ENCODE assay signal across 1 cellular context in the genomic region with DNA sequence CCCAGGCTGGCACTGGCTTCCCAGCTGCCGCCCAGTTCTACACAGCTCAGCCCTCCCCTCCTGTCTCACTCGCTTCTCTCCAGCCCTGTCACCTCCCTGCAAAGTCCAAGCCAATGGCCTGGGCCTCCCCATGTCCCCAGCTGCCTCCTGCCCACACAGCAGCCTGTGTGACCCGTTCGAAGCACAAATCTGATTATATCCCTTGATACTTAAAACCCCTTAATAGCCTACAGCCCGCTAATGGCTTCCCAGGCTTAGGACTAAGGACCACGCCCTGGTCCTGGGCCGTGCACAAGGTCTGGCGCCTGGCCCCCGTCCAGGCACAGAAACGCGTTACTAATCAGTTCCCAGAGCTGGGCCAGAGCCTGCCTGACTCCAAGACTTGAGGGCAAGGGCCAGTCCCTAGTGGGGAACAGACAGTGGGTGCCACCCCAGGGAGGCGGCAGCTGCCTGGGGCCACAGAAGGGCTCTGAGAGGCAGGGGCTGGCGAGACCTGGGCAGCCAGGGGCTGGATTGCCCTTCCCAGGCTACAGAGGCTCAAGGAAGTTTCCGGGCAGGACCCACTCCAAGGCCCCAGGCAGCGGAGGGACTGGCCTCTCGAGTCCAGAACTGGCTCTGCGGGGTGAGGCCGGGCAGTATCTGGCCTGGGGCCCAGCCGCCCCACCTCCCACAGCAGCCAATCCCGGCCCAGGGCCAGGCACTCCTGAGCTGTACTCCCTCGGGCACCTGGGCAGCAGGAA.
TF ChIP-seq lines count a peak whose summit lies in the region.

No MANE protein-coding gene starts in this region.

TF ChIP-seq in H1, 55 proteins besides CTCF, POLR2A, EP300 and RAD21:
- TF ChIP-seq KDM4A (IDR thresholded peaks at IDR 0.05; ENCODE audit: low read depth, low read length, severe bottlenecking) (no peak), EZH2 (IDR thresholded peaks at IDR 0.05; ENCODE audit: low read depth, low read length, severe bottlenecking) (no peak), GTF2F1 (IDR thresholded peaks at IDR 0.05; ENCODE audit: borderline replicate concordance, low read depth, low read length) (no peak), CBX5 (IDR thresholded peaks at IDR 0.05; ENCODE audit: low read depth, low read length) (no peak), HDAC2 (IDR thresholded peaks at IDR 0.05; ENCODE audit: borderline replicate concordance in 1 of 2, low read depth in 2 of 2, low read length in 2 of 2) (no peak), TAF7 (optimal IDR thresholded peaks at IDR 0.05; ENCODE audit: borderline replicate concordance, low read depth, low read length) (no peak), RBBP5 (IDR thresholded peaks at IDR 0.05; ENCODE audit: borderline replicate concordance, low read depth, low read length) (no peak), CREB1 (IDR thresholded peaks at IDR 0.05) (no peak), PHF8 (conservative IDR thresholded peaks at IDR 0.05; ENCODE audit: low read depth, low read length) (no peak), TBP (IDR thresholded peaks at IDR 0.05; ENCODE audit: low read depth, low read length) (no peak), KDM5A (IDR thresholded peaks at IDR 0.05; ENCODE audit: low read length) (no peak), GABPA (IDR thresholded peaks at IDR 0.05; ENCODE audit: borderline replicate concordance, insufficient read depth, low read length) (no peak), SP4 (IDR thresholded peaks at IDR 0.05; ENCODE audit: low read length) (no peak), NRF1 (IDR thresholded peaks at IDR 0.05; ENCODE audit: low read depth, low read length) (no peak), FOSL1 (IDR thresholded peaks at IDR 0.05; ENCODE audit: insufficient read depth, low read depth, low read length) (no peak), BACH1 (IDR thresholded peaks at IDR 0.05; ENCODE audit: low read length) (no peak)
- TF ChIP-seq, protein P1, sequence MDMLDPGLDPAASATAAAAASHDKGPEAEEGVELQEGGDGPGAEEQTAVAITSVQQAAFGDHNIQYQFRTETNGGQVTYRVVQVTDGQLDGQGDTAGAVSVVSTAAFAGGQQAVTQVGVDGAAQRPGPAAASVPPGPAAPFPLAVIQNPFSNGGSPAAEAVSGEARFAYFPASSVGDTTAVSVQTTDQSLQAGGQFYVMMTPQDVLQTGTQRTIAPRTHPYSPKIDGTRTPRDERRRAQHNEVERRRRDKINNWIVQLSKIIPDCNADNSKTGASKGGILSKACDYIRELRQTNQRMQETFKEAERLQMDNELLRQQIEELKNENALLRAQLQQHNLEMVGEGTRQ (IDR thresholded peaks at IDR 0.05; ENCODE audit: low read length) = no peak
- TF ChIP-seq, protein P2, sequence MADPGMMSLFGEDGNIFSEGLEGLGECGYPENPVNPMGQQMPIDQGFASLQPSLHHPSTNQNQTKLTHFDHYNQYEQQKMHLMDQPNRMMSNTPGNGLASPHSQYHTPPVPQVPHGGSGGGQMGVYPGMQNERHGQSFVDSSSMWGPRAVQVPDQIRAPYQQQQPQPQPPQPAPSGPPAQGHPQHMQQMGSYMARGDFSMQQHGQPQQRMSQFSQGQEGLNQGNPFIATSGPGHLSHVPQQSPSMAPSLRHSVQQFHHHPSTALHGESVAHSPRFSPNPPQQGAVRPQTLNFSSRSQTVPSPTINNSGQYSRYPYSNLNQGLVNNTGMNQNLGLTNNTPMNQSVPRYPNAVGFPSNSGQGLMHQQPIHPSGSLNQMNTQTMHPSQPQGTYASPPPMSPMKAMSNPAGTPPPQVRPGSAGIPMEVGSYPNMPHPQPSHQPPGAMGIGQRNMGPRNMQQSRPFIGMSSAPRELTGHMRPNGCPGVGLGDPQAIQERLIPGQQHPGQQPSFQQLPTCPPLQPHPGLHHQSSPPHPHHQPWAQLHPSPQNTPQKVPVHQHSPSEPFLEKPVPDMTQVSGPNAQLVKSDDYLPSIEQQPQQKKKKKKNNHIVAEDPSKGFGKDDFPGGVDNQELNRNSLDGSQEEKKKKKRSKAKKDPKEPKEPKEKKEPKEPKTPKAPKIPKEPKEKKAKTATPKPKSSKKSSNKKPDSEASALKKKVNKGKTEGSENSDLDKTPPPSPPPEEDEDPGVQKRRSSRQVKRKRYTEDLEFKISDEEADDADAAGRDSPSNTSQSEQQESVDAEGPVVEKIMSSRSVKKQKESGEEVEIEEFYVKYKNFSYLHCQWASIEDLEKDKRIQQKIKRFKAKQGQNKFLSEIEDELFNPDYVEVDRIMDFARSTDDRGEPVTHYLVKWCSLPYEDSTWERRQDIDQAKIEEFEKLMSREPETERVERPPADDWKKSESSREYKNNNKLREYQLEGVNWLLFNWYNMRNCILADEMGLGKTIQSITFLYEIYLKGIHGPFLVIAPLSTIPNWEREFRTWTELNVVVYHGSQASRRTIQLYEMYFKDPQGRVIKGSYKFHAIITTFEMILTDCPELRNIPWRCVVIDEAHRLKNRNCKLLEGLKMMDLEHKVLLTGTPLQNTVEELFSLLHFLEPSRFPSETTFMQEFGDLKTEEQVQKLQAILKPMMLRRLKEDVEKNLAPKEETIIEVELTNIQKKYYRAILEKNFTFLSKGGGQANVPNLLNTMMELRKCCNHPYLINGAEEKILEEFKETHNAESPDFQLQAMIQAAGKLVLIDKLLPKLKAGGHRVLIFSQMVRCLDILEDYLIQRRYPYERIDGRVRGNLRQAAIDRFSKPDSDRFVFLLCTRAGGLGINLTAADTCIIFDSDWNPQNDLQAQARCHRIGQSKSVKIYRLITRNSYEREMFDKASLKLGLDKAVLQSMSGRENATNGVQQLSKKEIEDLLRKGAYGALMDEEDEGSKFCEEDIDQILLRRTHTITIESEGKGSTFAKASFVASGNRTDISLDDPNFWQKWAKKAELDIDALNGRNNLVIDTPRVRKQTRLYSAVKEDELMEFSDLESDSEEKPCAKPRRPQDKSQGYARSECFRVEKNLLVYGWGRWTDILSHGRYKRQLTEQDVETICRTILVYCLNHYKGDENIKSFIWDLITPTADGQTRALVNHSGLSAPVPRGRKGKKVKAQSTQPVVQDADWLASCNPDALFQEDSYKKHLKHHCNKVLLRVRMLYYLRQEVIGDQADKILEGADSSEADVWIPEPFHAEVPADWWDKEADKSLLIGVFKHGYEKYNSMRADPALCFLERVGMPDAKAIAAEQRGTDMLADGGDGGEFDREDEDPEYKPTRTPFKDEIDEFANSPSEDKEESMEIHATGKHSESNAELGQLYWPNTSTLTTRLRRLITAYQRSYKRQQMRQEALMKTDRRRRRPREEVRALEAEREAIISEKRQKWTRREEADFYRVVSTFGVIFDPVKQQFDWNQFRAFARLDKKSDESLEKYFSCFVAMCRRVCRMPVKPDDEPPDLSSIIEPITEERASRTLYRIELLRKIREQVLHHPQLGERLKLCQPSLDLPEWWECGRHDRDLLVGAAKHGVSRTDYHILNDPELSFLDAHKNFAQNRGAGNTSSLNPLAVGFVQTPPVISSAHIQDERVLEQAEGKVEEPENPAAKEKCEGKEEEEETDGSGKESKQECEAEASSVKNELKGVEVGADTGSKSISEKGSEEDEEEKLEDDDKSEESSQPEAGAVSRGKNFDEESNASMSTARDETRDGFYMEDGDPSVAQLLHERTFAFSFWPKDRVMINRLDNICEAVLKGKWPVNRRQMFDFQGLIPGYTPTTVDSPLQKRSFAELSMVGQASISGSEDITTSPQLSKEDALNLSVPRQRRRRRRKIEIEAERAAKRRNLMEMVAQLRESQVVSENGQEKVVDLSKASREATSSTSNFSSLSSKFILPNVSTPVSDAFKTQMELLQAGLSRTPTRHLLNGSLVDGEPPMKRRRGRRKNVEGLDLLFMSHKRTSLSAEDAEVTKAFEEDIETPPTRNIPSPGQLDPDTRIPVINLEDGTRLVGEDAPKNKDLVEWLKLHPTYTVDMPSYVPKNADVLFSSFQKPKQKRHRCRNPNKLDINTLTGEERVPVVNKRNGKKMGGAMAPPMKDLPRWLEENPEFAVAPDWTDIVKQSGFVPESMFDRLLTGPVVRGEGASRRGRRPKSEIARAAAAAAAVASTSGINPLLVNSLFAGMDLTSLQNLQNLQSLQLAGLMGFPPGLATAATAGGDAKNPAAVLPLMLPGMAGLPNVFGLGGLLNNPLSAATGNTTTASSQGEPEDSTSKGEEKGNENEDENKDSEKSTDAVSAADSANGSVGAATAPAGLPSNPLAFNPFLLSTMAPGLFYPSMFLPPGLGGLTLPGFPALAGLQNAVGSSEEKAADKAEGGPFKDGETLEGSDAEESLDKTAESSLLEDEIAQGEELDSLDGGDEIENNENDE (IDR thresholded peaks at IDR 0.05; ENCODE audit: insufficient replicate concordance, low read length) = no peak
TF ChIP-seq in H1: peak in this region for 0.
